Comparison of ENCODE assay signal across 25 cellular contexts in genomic region chr1:25046194-25046532, GRCh38.
"Had no signal": no experiment of that assay in that cellular context is flagged by ENCODE, and none has a peak within 500 bp of the region (broad histone marks: within the 10 kb centered on the region; RNA-seq: fewer than 3 reads in every experiment).

No MANE protein-coding gene starts in this region.

- DNase-seq: activated CD4-positive, alpha-beta T cell treated with anti-CD3 and anti-CD28 coated beads for 1 hour; activated CD4-positive, alpha-beta T cell treated with anti-CD3 and anti-CD28 coated beads, Interleukin-2, amount 10 ng/mL, durations not matched to agents 24 days and 14 days; activated CD4-positive, alpha-beta T cell treated with anti-CD3 and anti-CD28 coated beads, Interleukin-2, amount 50 U/mL, for 48 hours; activated CD8-positive, alpha-beta memory T cell treated with anti-CD3 and anti-CD28 coated beads, Interleukin-2, amount 10 ng/mL, durations not matched to agents 7 days and 5 days; activated effector memory CD4-positive, alpha-beta T cell treated with anti-CD3 and anti-CD28 coated beads, Interleukin-2, amount 50 U/mL, for 16 hours; activated naive CD4-positive, alpha-beta T cell treated with Interleukin-2 at 50 U/mL for 16 hours; activated naive CD8-positive, alpha-beta T cell treated with anti-CD3 and anti-CD28 coated beads, Interleukin-2, amount 50 U/mL, for 24 hours; activated T-cell treated with anti-CD3 and anti-CD28 coated beads, Interleukin-2, amount 50 U/mL, for 24 hours; amniotic stem cell; body of pancreas; Kasumi-1; KBM-7; NCI-H1048; NCI-H146; NCI-H187 treated with DMSO at 0.1 percent for 48 hours; NCI-H2081 treated with DMSO at 0.1 percent for 48 hours; NCI-H446; NCI-H524; PC-3; SHP77; T-helper 17 cell; T-helper 9 cell had no signal

- H3K27ac Mint-ChIP-seq: activated CD4-positive, alpha-beta T cell treated with anti-CD3 and anti-CD28 coated beads, Interleukin-2, amount 10 ng/mL, durations not matched to agents 24 days and 14 days; activated CD8-positive, alpha-beta memory T cell treated with anti-CD3 and anti-CD28 coated beads, Interleukin-2, amount 10 ng/mL, durations not matched to agents 7 days and 5 days; activated naive CD4-positive, alpha-beta T cell treated with anti-CD3 and anti-CD28 coated beads, Interleukin-2, amount 50 U/mL, for 72 hours; activated naive CD8-positive, alpha-beta T cell treated with anti-CD3 and anti-CD28 coated beads, Interleukin-2, amount 50 U/mL, for 24 hours; activated T-cell treated with anti-CD3 and anti-CD28 coated beads, Interleukin-2, amount 50 U/mL, for 24 hours; T-helper 17 cell; WTC11 had no signal

- H3K36me3 Mint-ChIP-seq: activated naive CD4-positive, alpha-beta T cell treated with anti-CD3 and anti-CD28 coated beads, Interleukin-2, amount 50 U/mL, for 72 hours; WTC11 had no signal

- H3K4me1 Mint-ChIP-seq: WTC11 had no signal

- H3K4me3 Mint-ChIP-seq: activated CD4-positive, alpha-beta T cell treated with anti-CD3 and anti-CD28 coated beads, Interleukin-2, amount 10 ng/mL, durations not matched to agents 24 days and 14 days; activated CD8-positive, alpha-beta memory T cell treated with anti-CD3 and anti-CD28 coated beads, Interleukin-2, amount 10 ng/mL, durations not matched to agents 7 days and 5 days; activated naive CD8-positive, alpha-beta T cell treated with anti-CD3 and anti-CD28 coated beads, Interleukin-2, amount 50 U/mL, for 24 hours; activated T-cell treated with anti-CD3 and anti-CD28 coated beads, Interleukin-2, amount 50 U/mL, for 24 hours; T-helper 17 cell; WTC11 had no signal

- H3K27me3 Mint-ChIP-seq: activated T-cell treated with anti-CD3 and anti-CD28 coated beads, Interleukin-2, amount 50 U/mL, for 24 hours had no signal

- H3K9me3 Mint-ChIP-seq: activated CD4-positive, alpha-beta T cell treated with anti-CD3 and anti-CD28 coated beads, Interleukin-2, amount 10 ng/mL, durations not matched to agents 24 days and 14 days; activated naive CD4-positive, alpha-beta T cell treated with anti-CD3 and anti-CD28 coated beads, Interleukin-2, amount 50 U/mL, for 72 hours; activated naive CD8-positive, alpha-beta T cell treated with anti-CD3 and anti-CD28 coated beads, Interleukin-2, amount 50 U/mL, for 24 hours; activated T-cell treated with anti-CD3 and anti-CD28 coated beads, Interleukin-2, amount 50 U/mL, for 24 hours had no signal

- ATAC-seq: activated CD8-positive, alpha-beta memory T cell treated with anti-CD3 and anti-CD28 coated beads, Interleukin-2, amount 10 ng/mL, durations not matched to agents 7 days and 5 days; activated naive CD4-positive, alpha-beta T cell treated with anti-CD3 and anti-CD28 coated beads, Interleukin-2, amount 50 U/mL, for 72 hours; activated naive CD8-positive, alpha-beta T cell treated with anti-CD3 and anti-CD28 coated beads, Interleukin-2, amount 50 U/mL, for 24 hours; body of pancreas; PC-3; SK-N-SH treated with all-trans-retinoic acid at 6 μM for 48 hours; T-helper 17 cell; WTC11 had no signal
